Comparison of ENCODE assay signal across 35 cellular contexts in the genomic region with DNA sequence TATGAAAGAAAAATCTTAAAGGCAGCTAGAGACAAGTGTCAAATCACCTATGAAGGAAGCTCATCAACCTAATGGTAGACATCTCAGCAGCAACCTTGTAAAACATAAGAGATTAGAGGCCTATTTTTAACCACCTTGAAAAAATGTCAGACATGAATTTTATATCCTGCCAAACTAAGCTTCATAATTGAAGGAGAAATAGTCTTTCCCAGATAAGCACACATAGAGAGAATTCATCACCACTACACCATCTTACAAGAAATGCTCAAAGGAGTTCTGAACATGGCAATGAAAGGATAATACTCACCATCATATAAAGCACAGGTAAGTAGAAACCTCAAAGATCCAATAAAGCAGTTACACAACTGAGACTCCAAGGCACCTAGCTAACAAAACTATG.
"Had no signal": no experiment of that assay in that cellular context is flagged by ENCODE, and none has a peak within 500 bp of the region (broad histone marks: within the 10 kb centered on the region; RNA-seq: fewer than 3 reads in every experiment).

No MANE protein-coding gene starts in this region.

- H3K27me3 Mint-ChIP-seq: activated B cell treated with CpG ODN at 0.5 μM for 24 hours; activated CD4-positive, alpha-beta memory T cell treated with anti-CD3 and anti-CD28 coated beads for 36 hours; activated CD4-positive, alpha-beta T cell treated with anti-CD3 and anti-CD28 coated beads, Interleukin-2, amount 10 ng/mL, durations not matched to agents 24 days and 14 days; activated CD8-positive, alpha-beta memory T cell treated with anti-CD3 and anti-CD28 coated beads, Interleukin-2, amount 10 ng/mL, durations not matched to agents 7 days and 5 days; activated naive CD8-positive, alpha-beta T cell treated with anti-CD3 and anti-CD28 coated beads for 36 hours; activated T-cell treated with anti-CD3 and anti-CD28 coated beads, Interleukin-2, amount 50 U/mL, for 24 hours had no signal

- H3K9me3 ChIP-seq: adrenal gland, body of pancreas had no signal

- H3K27ac ChIP-seq: adrenal gland, body of pancreas, brain microvascular endothelial cell, breast epithelium, VCaP had no signal

- H3K4me3 Mint-ChIP-seq: activated B cell treated with CpG ODN at 0.5 μM for 24 hours; activated CD4-positive, alpha-beta memory T cell treated with anti-CD3 and anti-CD28 coated beads for 36 hours; activated CD4-positive, alpha-beta T cell treated with anti-CD3 and anti-CD28 coated beads, Interleukin-2, amount 10 ng/mL, durations not matched to agents 24 days and 14 days; activated CD8-positive, alpha-beta memory T cell treated with anti-CD3 and anti-CD28 coated beads, Interleukin-2, amount 10 ng/mL, durations not matched to agents 7 days and 5 days; activated CD8-positive, alpha-beta T cell treated with anti-CD3 and anti-CD28 coated beads, Interleukin-2, amount 10 ng/mL, durations not matched to agents 7 days and 5 days; activated naive CD4-positive, alpha-beta T cell treated with anti-CD3 and anti-CD28 coated beads for 36 hours; activated naive CD8-positive, alpha-beta T cell treated with anti-CD3 and anti-CD28 coated beads for 36 hours; activated T-cell treated with anti-CD3 and anti-CD28 coated beads, Interleukin-2, amount 50 U/mL, for 24 hours; T-helper 1 cell treated with Interleukin-12 subunit alpha and Interleukin-12 subunit beta and Interleukin-4 antibody, amounts not matched to agents 30 μg/mL and 1 μg/mL, for 36 hours; T-helper 2 cell treated with Interferon-gamma antibody and Interleukin-4, amounts not matched to agents 5 μg/mL and 100 μg/mL, for 36 hours had no signal

- H3K4me1 Mint-ChIP-seq: activated B cell treated with CpG ODN at 0.5 μM for 24 hours; activated CD4-positive, alpha-beta T cell treated with anti-CD3 and anti-CD28 coated beads, Interleukin-2, amount 10 ng/mL, durations not matched to agents 24 days and 14 days; activated CD8-positive, alpha-beta memory T cell treated with anti-CD3 and anti-CD28 coated beads, Interleukin-2, amount 10 ng/mL, durations not matched to agents 7 days and 5 days had no signal

- H3K4me3 ChIP-seq: adrenal gland, body of pancreas, breast epithelium had no signal

- DNase-seq: activated B cell treated with CpG ODN at 0.5 μM for 24 hours; activated CD4-positive, alpha-beta memory T cell treated with anti-CD3 and anti-CD28 coated beads for 36 hours; activated CD4-positive, alpha-beta T cell treated with anti-CD3 and anti-CD28 coated beads for 4 hours; activated CD4-positive, alpha-beta T cell treated with anti-CD3 and anti-CD28 coated beads, Interleukin-2, amount 10 ng/mL, durations not matched to agents 24 days and 14 days; activated CD4-positive, alpha-beta T cell treated with anti-CD3 and anti-CD28 coated beads, Interleukin-2, amount 50 U/mL, for 1 hour; activated CD4-positive, alpha-beta T cell treated with anti-CD3 and anti-CD28 coated beads, Interleukin-2, amount 50 U/mL, for 4 hours; activated CD4-positive, CD25-positive, alpha-beta regulatory T cell treated with anti-CD3 and anti-CD28 coated beads, Interleukin-2, amount 50 U/mL, for 72 hours; activated CD8-positive, alpha-beta memory T cell treated with anti-CD3 and anti-CD28 coated beads for 24 hours; activated CD8-positive, alpha-beta memory T cell treated with anti-CD3 and anti-CD28 coated beads, Interleukin-2, amount 10 ng/mL, durations not matched to agents 7 days and 5 days; activated CD8-positive, alpha-beta memory T cell treated with anti-CD3 and anti-CD28 coated beads, Interleukin-2, amount 50 U/mL, for 48 hours; activated CD8-positive, alpha-beta T cell treated with anti-CD3 and anti-CD28 coated beads, Interleukin-2, amount 10 ng/mL, durations not matched to agents 7 days and 5 days; activated effector memory CD4-positive, alpha-beta T cell treated with anti-CD3 and anti-CD28 coated beads, Interleukin-2, amount 50 U/mL, for 16 hours; activated gamma-delta T cell treated with Interleukin-2 at 50 U/mL for 16 hours; activated naive CD4-positive, alpha-beta T cell; activated naive CD4-positive, alpha-beta T cell treated with anti-CD3 and anti-CD28 coated beads for 36 hours; activated naive CD4-positive, alpha-beta T cell treated with anti-CD3 and anti-CD28 coated beads, Interleukin-2, amount 50 U/mL, for 16 hours; activated naive CD8-positive, alpha-beta T cell treated with anti-CD3 and anti-CD28 coated beads for 36 hours; activated T-cell treated with anti-CD3 and anti-CD28 coated beads, Interleukin-2, amount 50 U/mL, for 24 hours; activated T-cell treated with anti-CD3 and anti-CD28 coated beads, Interleukin-2, amount 50 U/mL, for 48 hours; adrenal gland; amniotic stem cell; aorta; body of pancreas; brain microvascular endothelial cell; central memory CD4-positive, alpha-beta T cell; T-helper 2 cell; T-helper 9 cell had no signal

- ATAC-seq: activated CD8-positive, alpha-beta memory T cell treated with anti-CD3 and anti-CD28 coated beads, Interleukin-2, amount 10 ng/mL, durations not matched to agents 7 days and 5 days; activated CD8-positive, alpha-beta T cell treated with anti-CD3 and anti-CD28 coated beads, Interleukin-2, amount 10 ng/mL, durations not matched to agents 7 days and 5 days; activated naive CD4-positive, alpha-beta T cell treated with anti-CD3 and anti-CD28 coated beads, Interleukin-2, amount 50 U/mL, for 72 hours; body of pancreas had no signal

- H3K27ac Mint-ChIP-seq: activated B cell treated with CpG ODN at 0.5 μM for 24 hours; activated CD4-positive, alpha-beta memory T cell treated with anti-CD3 and anti-CD28 coated beads for 36 hours; activated CD4-positive, alpha-beta T cell treated with anti-CD3 and anti-CD28 coated beads, Interleukin-2, amount 10 ng/mL, durations not matched to agents 24 days and 14 days; activated CD8-positive, alpha-beta memory T cell treated with anti-CD3 and anti-CD28 coated beads, Interleukin-2, amount 10 ng/mL, durations not matched to agents 7 days and 5 days; activated CD8-positive, alpha-beta T cell treated with anti-CD3 and anti-CD28 coated beads, Interleukin-2, amount 10 ng/mL, durations not matched to agents 7 days and 5 days; activated naive CD4-positive, alpha-beta T cell treated with anti-CD3 and anti-CD28 coated beads for 36 hours; activated naive CD4-positive, alpha-beta T cell treated with anti-CD3 and anti-CD28 coated beads, Interleukin-2, amount 50 U/mL, for 72 hours; activated naive CD8-positive, alpha-beta T cell treated with anti-CD3 and anti-CD28 coated beads for 36 hours; activated T-cell treated with anti-CD3 and anti-CD28 coated beads, Interleukin-2, amount 50 U/mL, for 24 hours; T-helper 1 cell treated with Interleukin-12 subunit alpha and Interleukin-12 subunit beta and Interleukin-4 antibody, amounts not matched to agents 30 μg/mL and 1 μg/mL, for 36 hours; T-helper 2 cell treated with Interferon-gamma antibody and Interleukin-4, amounts not matched to agents 5 μg/mL and 100 μg/mL, for 36 hours had no signal

- H3K36me3 ChIP-seq: adrenal gland, brain microvascular endothelial cell, breast epithelium had no signal

- FAIRE-seq: astrocyte, colon, TTC549 had no signal

- H3K4me1 ChIP-seq: adrenal gland, body of pancreas, breast epithelium had no signal

- H3K27me3 ChIP-seq: adrenal gland, body of pancreas, brain microvascular endothelial cell, breast epithelium had no signal
